ENCODE assay signal across 9 cellular contexts in the genomic region with DNA sequence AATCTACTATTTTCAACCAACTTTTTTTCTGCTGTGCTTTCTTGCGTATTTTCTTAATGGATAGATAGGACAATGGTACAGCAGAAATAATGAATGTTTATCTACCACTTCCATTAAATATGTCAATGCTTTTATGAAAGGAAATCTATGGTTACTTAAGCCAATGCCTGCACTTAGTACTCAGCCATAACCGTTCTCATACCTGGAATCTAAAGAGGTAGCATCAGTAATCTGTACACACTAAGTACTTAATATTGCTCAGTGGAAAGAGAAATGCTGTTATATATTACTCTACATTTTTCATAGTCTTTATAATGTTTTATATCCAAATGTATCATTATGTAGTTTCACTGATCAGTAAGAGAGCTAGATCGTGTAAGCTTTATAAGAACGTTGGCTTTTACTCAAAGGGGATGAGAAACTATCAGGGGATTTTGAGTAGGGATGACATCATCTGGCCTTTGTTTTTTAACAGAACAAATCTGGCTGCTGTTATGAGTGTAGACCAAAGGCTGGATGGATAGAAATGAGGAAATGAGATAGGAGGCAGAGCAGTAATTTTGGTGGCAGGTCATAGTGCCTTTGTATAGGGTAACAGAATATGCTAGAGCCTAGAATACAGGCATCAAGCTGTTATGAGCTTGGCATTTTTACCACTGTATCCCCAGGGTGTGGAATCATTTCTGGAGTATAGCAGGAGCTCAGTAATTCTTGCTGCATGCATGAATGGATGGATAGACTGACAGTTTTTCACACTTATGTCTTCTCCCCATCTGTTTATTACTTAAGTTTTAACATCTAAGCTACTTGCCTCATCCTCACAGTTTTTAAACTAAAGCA. TPM values are rescaled to one million over a fixed set of nuclear protein-coding genes. Genes with fewer than 3 reads are reported as not detected.
DNase-seq lines count a peak whose midpoint lies in the region; ATAC-seq and TF ChIP-seq lines count a peak whose summit lies in the region.
"Had no signal": no experiment of that assay in that cellular context is flagged by ENCODE, and none has a peak within 500 bp of the region (broad histone marks: within the 10 kb centered on the region; RNA-seq: fewer than 3 reads in every experiment).

No MANE protein-coding gene starts in this region.

- no peaks in the 10 kb centered on the region for H3K27me3 Mint-ChIP-seq in glutamatergic neuron (ENCODE audit: unreplicated experiment)

- no peaks in the 10 kb centered on the region for H3K36me3 ChIP-seq in ovary

- no peak overlapping the region for H3K4me3 ChIP-seq in ovary

- peaks cover 2% of the 10 kb centered on the region for H3K9me3 Mint-ChIP-seq in glutamatergic neuron (ENCODE audit: unreplicated experiment)

- TF ChIP-seq POLR2A in ovary (IDR thresholded peaks at IDR 0.05) = no peak

- no peak for DNase-seq in glutamatergic neuron
- no peak for DNase-seq in cerebellar nuclear complex (lab: John Stamatoyannopoulos, UW)
- DNase-seq in NCI-H774 (lab: John Stamatoyannopoulos, UW) = no peak
- no peak for DNase-seq in ovary
- DNase-seq in activated gamma-delta T cell (lab: John Stamatoyannopoulos, UW) = no peak
- DNase-seq: IMR-90 had no signal

- intact Hi-C loops in ovary (cut with DNase I) = no loop called here

- no peak overlapping the region for H3K4me3 Mint-ChIP-seq in glutamatergic neuron (ENCODE audit: unreplicated experiment)

- H3K4me1 Mint-ChIP-seq in glutamatergic neuron (ENCODE audit: low read depth, unreplicated experiment) = no peaks in the 10 kb centered on the region

- H3K27me3 ChIP-seq in ovary = no peaks in the 10 kb centered on the region

- TF ChIP-seq EP300 in ovary (IDR thresholded peaks at IDR 0.05) = no peak

- TF ChIP-seq CTCF in glutamatergic neuron (IDR thresholded peaks at IDR 0.05; ENCODE audit: partially characterized antibody, unreplicated experiment) = no peak
- TF ChIP-seq CTCF in ovary (IDR thresholded peaks at IDR 0.05) = no peak

- no peak overlapping the region for H3K27ac ChIP-seq in ovary

- peak; percentile 97 for ATAC-seq in GM18867 (IDR thresholded peaks at IDR 0.05; ENCODE audit: unreplicated experiment)
- ATAC-seq in GM21576 (IDR thresholded peaks at IDR 0.05; ENCODE audit: unreplicated experiment) = peak; percentile 99
- peak; percentile 100 for ATAC-seq in HG03342 (IDR thresholded peaks at IDR 0.05; ENCODE audit: unreplicated experiment)

- H3K4me1 ChIP-seq in ovary (ENCODE audit: insufficient read depth) = no peaks in the 10 kb centered on the region

- WGBS in ovary, 3 donors = 62 to 71% (median 71%) methylated on average over 4 of the region's 4 CpGs

- peak overlapping the region; percentile 15 for H3K27ac Mint-ChIP-seq in glutamatergic neuron (ENCODE audit: unreplicated experiment)

- no peaks in the 10 kb centered on the region for H3K9me3 ChIP-seq in ovary

- no peaks in the 10 kb centered on the region for H3K36me3 Mint-ChIP-seq in glutamatergic neuron (ENCODE audit: unreplicated experiment)

RNA-seq across cellular contexts. Expression of a gene that starts 34.0 kb away (rescaled TPM):
- total RNA-seq in glutamatergic neuron (ENCODE audit: unreplicated experiment) (6.3 TPM), ovary (10 to 100 TPM in 2 of 7 donors, 1 to 10 TPM in 5; 4.3 to 11.8 (median 7.4) TPM)
- polyA plus RNA-seq in ovary = 1 to 10 TPM; 2.2 to 2.8 TPM
